Comparison of ENCODE assay signal across 16 cellular contexts in genomic region chr12:48029811-48030650, GRCh38. TPM values are rescaled to one million over a fixed set of nuclear protein-coding genes. Genes with fewer than 3 reads are reported as not detected.
DNase-seq lines count a peak whose midpoint lies in the region; ATAC-seq and TF ChIP-seq lines count a peak whose summit lies in the region.
"Had no signal": no experiment of that assay in that cellular context is flagged by ENCODE, and none has a peak within 500 bp of the region (broad histone marks: within the 10 kb centered on the region; RNA-seq: fewer than 3 reads in every experiment).

No MANE protein-coding gene starts in this region.

- TF ChIP-seq CTCF in IMR-90 (conservative IDR thresholded peaks at IDR 0.05; ENCODE audit: low read depth, low read length) (no peak), mucosa of descending colon (IDR thresholded peaks at IDR 0.05) (no peak)

- BruUV-seq in IMR-90 (replicated peaks; lab: Mats Ljungman, UMichigan) = no TSS peak

- H2AK5ac ChIP-seq in IMR-90 (ENCODE audit: low read depth, low read length) = no peak overlapping the region

- no peak overlapping the region for H4K91ac ChIP-seq in IMR-90 (ENCODE audit: insufficient read depth, low read depth, low read length)

- peaks cover 4% of the 10 kb centered on the region; the same call in 1 of the 2 replicates for H3K4me1 ChIP-seq in IMR-90 (ENCODE audit: control insufficient read depth, insufficient read depth, low read length)
- no peaks in the 10 kb centered on the region for H3K4me1 ChIP-seq in SJSA1 (replicated peaks)
- H3K4me1 ChIP-seq in mucosa of descending colon (ENCODE audit: low read depth) = peaks cover 4% of the 10 kb centered on the region
- H3K4me1 ChIP-seq: suprapubic skin had no signal

- no peak overlapping the region for H3K18ac ChIP-seq in IMR-90 (ENCODE audit: low read depth, low read length)

- H3K4ac ChIP-seq in IMR-90 (ENCODE audit: low read depth, low read length) = no peak overlapping the region

- no peaks in the 10 kb centered on the region for H4K20me1 ChIP-seq in IMR-90 (ENCODE audit: insufficient read depth, low read length)

- no peaks in the 10 kb centered on the region for H3K9me1 ChIP-seq in IMR-90 (ENCODE audit: insufficient read depth, low read length)

- H3K4me3 ChIP-seq in IMR-90 (ENCODE audit: insufficient read depth, low read depth, low read length) (no peak overlapping the region), SJSA1 (no peak overlapping the region), mucosa of descending colon (no peak overlapping the region)
- H3K4me3 ChIP-seq: esophagus muscularis mucosa, suprapubic skin had no signal

- H3K27me3 ChIP-seq in IMR-90 (ENCODE audit: control insufficient read depth, insufficient read depth, low read length) = peaks cover 49% of the 10 kb centered on the region
- peaks cover 98% of the 10 kb centered on the region for H3K27me3 ChIP-seq in SJSA1 (replicated peaks)
- H3K27me3 ChIP-seq: suprapubic skin had no signal

- H3K14ac ChIP-seq in IMR-90 (replicated peaks; ENCODE audit: low read depth, low read length) = no peak overlapping the region

- H3K27ac ChIP-seq in IMR-90 (ENCODE audit: insufficient read depth, low read length) (no peak overlapping the region), SJSA1 (no peak overlapping the region), substantia nigra (ENCODE audit: low read depth, low read length, poor library complexity, severe bottlenecking) (no peak overlapping the region)
- H3K27ac ChIP-seq: esophagus muscularis mucosa, suprapubic skin had no signal

- H4K5ac ChIP-seq in IMR-90 (ENCODE audit: low read depth, low read length) = no peak overlapping the region

- CTCF ChIA-PET in IMR-90 (lab: Yijun Ruan, JAX) = no interaction called here

- H3K56ac ChIP-seq in IMR-90 (ENCODE audit: extremely low read depth, insufficient read depth, low read length) = no peak overlapping the region

- DNase-seq in DMS53 (lab: John Stamatoyannopoulos, UW) (peak; percentile 56), DMS53 treated with DMSO at 0.1 percent for 48 hours (lab: John Stamatoyannopoulos, UW; ENCODE audit: unreplicated experiment) (no peak), IMR-90 (no peak), SJSA1 (ENCODE audit: low read depth in 1 of 2, low spot score in 2 of 2) (peak; percentile 74 to 91), mucosa of descending colon (no peak), substantia nigra (lab: John Stamatoyannopoulos, UW) (no peak), T-helper 2 cell (no peak)
- DNase-seq: activated CD4-positive, alpha-beta memory T cell treated with anti-CD3 and anti-CD28 coated beads for 36 hours; activated naive CD4-positive, alpha-beta T cell treated with anti-CD3 and anti-CD28 coated beads for 36 hours; DMS79; HCEC 1CT; T-helper 1 cell had no signal

- no peak overlapping the region for H2BK20ac ChIP-seq in IMR-90 (ENCODE audit: low read depth, low read length)

- dilution Hi-C loops in IMR-90 (cut with HindIII; ENCODE audit: low sequenced_read_pairs, unreplicated experiment) = no loop called here

- H2BK5ac ChIP-seq in IMR-90 (ENCODE audit: low read depth, low read length, poor library complexity, severe bottlenecking) = no peak overlapping the region

- no peak for TF ChIP-seq RAD21 in IMR-90 (IDR thresholded peaks at IDR 0.05; ENCODE audit: low read length)

- ATAC-seq in IMR-90 (ENCODE audit: low read depth) = no peak; the same call in 1 of the 2 replicates
- ATAC-seq in mucosa of descending colon = peak; percentile 35
- ATAC-seq in HG03571 (IDR thresholded peaks at IDR 0.05; ENCODE audit: unreplicated experiment) = no peak

- WGBS in IMR-90 (ENCODE audit: extremely low coverage in 2 of 2, insufficient read length in 1 of 2), 2 experiments = 42% methylated on average over 6 of the region's 8 CpGs; no CpG with 5 or more reads in 1 of the 2 experiments

- no peak overlapping the region for H2BK120ac ChIP-seq in IMR-90 (ENCODE audit: low read depth, low read length)

- H3K4me2 ChIP-seq in IMR-90 (ENCODE audit: low read depth, low read length) = no peak overlapping the region

- POLR2A ChIA-PET in IMR-90 (lab: Charles Lee; ENCODE audit: unreplicated experiment) = no interaction called here

- no peak overlapping the region for H2AK9ac ChIP-seq in IMR-90 (replicated peaks; ENCODE audit: low read depth, low read length, poor library complexity)

- H2AFZ ChIP-seq in IMR-90 (replicated peaks; ENCODE audit: low read length, poor library complexity) = peak overlapping the region; percentile 40

- H4K8ac ChIP-seq in IMR-90 (ENCODE audit: low read depth in 2 of 2, low read length in 2 of 2) = no peak overlapping the region

- no peak overlapping the region for H3K23ac ChIP-seq in IMR-90 (ENCODE audit: low read depth, low read length)

- TF ChIP-seq POLR2A in IMR-90 (IDR thresholded peaks at IDR 0.05; ENCODE audit: low read depth, low read length) = no peak

- no peak overlapping the region for H2BK15ac ChIP-seq in IMR-90 (ENCODE audit: low read depth, low read length)

- in situ Hi-C loops in IMR-90 (cut with MboI; ENCODE audit: low sequenced_read_pairs) = no loop called here

- H3K9me3 ChIP-seq in IMR-90 (ENCODE audit: control insufficient read depth, insufficient read depth, low read length) = no peaks in the 10 kb centered on the region
- peaks cover 5% of the 10 kb centered on the region; the same call in 1 of the 2 replicates for H3K9me3 ChIP-seq in SJSA1 (replicated peaks)
- H3K9me3 ChIP-seq in mucosa of descending colon = no peaks in the 10 kb centered on the region
- H3K9me3 ChIP-seq: esophagus muscularis mucosa, suprapubic skin had no signal

- intact Hi-C loops in IMR-90 (cut with micrococcal nuclease) (no loop called here), mucosa of descending colon (cut with DNase I, micrococcal nuclease) (no loop called here)

- H3K9ac ChIP-seq in IMR-90 (ENCODE audit: low read depth, low read length) = no peak overlapping the region

- no peaks in the 10 kb centered on the region for H3K79me1 ChIP-seq in IMR-90 (ENCODE audit: low read depth in 1 of 2, low read length in 2 of 2)

- no peaks in the 10 kb centered on the region for H3K36me3 ChIP-seq in IMR-90 (ENCODE audit: control insufficient read depth, insufficient read depth, low read length)
- H3K36me3 ChIP-seq in SJSA1 = no peaks in the 10 kb centered on the region
- no peaks in the 10 kb centered on the region for H3K36me3 ChIP-seq in mucosa of descending colon (ENCODE audit: low read depth)
- H3K36me3 ChIP-seq: esophagus muscularis mucosa, suprapubic skin had no signal

TF ChIP-seq in IMR-90, 13 proteins besides CTCF, POLR2A, EP300 and RAD21:
- TF ChIP-seq RCOR1 (IDR thresholded peaks at IDR 0.05; ENCODE audit: insufficient replicate concordance, low read length) (no peak), RFX5 (IDR thresholded peaks at IDR 0.05; ENCODE audit: low read depth, low read length) (no peak), ELK1 (IDR thresholded peaks at IDR 0.05; ENCODE audit: borderline replicate concordance, low read depth, low read length) (no peak), NFE2L2 (IDR thresholded peaks at IDR 0.05; ENCODE audit: low read depth, low read length) (no peak), MAZ (IDR thresholded peaks at IDR 0.05; ENCODE audit: borderline replicate concordance, low read depth, low read length) (no peak), FOS (IDR thresholded peaks at IDR 0.05; ENCODE audit: low read depth, low read length) (no peak), BHLHE40 (IDR thresholded peaks at IDR 0.05; ENCODE audit: low read depth, low read length) (no peak), MAFK (IDR thresholded peaks at IDR 0.05; ENCODE audit: low read depth, low read length) (no peak), USF2 (IDR thresholded peaks at IDR 0.05; ENCODE audit: low read depth, low read length) (no peak), CEBPB (IDR thresholded peaks at IDR 0.05; ENCODE audit: low read depth, low read length) (no peak), SMC3 (IDR thresholded peaks at IDR 0.05; ENCODE audit: low read depth, low read length) (no peak), CHD1 (IDR thresholded peaks at IDR 0.05; ENCODE audit: low read depth, low read length) (no peak), MXI1 (IDR thresholded peaks at IDR 0.05; ENCODE audit: borderline replicate concordance, low read depth, low read length) (no peak)

RNA-seq across cellular contexts. Expression of gene COL2A1, which starts 25.8 kb away (rescaled TPM):
- total RNA-seq in IMR-90 (2012; rRNA removed) (not detected in 2 replicates), mucosa of descending colon (1 to 10 TPM in 2 of 3 donors, under 1 TPM in 1; 0.19 to 1.5 (median 1.2) TPM)
- 0.05 TPM in 1 of 2 replicates, not detected in the other for polyA plus RNA-seq in IMR-90 (2012; rRNA removed)
- polyA plus RNA-seq in IMR-90 (2012; cell fraction: cytosol; rRNA removed) = 0.03 and 0.05 TPM in 2 replicates
- 0.03 and 0.05 TPM in 2 replicates for polyA plus RNA-seq in IMR-90 (2012; cell fraction: nucleus; rRNA removed; ENCODE audit: low replicate concordance)
- not detected in 2 replicates for total RNA-seq in SJSA1 (2014; rRNA removed; shearing (Covaris generic))
- total RNA-seq: A172; activated CD4-positive, alpha-beta memory T cell treated with anti-CD3 and anti-CD28 coated beads for 36 hours; activated naive CD4-positive, alpha-beta T cell treated with anti-CD3 and anti-CD28 coated beads for 36 hours; esophagus muscularis mucosa; suprapubic skin had no signal

Comparison
In these comparisons a context has a peak if more than half of its experiments do, and no peak if none do; other contexts are left out.
1. DNase-seq: peak in DMS53 (single experiment) and SJSA1 (2 of 2); none in DMS53 treated with DMSO at 0.1 percent for 48 hours (single experiment), IMR-90 (single experiment), mucosa of descending colon (0 of 3), substantia nigra (0 of 49) and T-helper 2 cell (0 of 5).